25 cellular contexts compared by ENCODE assay signal in the genomic region with DNA sequence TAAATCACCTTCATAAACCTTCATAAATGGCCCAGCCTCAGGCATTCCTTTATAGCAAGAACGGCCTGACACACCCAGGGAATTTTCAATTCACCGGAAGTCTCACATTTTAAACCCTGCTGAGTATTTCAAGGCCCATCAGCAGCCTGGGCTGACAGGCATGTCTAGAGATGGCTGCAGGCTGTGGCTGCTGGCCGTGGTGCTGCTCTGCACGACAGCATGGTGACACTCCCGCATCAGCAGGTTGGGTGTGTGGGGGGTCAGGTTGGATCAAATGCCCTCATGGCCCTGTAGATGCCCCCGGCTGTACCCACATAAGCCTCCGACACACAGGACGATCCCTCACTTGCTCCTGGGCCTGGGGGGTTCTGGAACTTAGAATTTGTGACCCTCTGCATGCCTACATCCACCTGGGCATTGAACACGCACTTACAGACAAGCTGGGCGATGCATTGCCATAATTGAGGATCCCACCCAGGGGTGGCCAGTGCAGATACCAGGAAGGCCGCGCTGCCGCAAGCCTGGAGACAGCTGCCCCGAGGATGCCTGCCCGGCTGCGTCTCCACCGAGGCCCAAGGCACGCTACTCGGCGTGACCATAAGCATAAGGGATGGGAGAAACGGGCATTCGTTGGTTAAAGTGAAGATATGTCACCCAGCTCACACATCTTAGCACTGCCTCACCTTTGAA.
"Had no signal": no experiment of that assay in that cellular context is flagged by ENCODE, and none has a peak within 500 bp of the region (broad histone marks: within the 10 kb centered on the region; RNA-seq: fewer than 3 reads in every experiment).

No MANE protein-coding gene starts in this region.

- ATAC-seq: activated naive CD4-positive, alpha-beta T cell treated with anti-CD3 and anti-CD28 coated beads, Interleukin-2, amount 50 U/mL, for 72 hours; activated T-helper 17 cell treated with anti-CD3 and anti-CD28 coated beads, Interleukin-2, amount 50 U/mL, for 72 hours; esophagus mucosa; gastrocnemius medialis; left lobe of liver; naive thymus-derived CD4-positive, alpha-beta T cell had no signal

- H3K27me3 ChIP-seq: brain microvascular endothelial cell, gastrocnemius medialis, thyroid gland had no signal

- H3K4me1 ChIP-seq: gastrocnemius medialis, lower lobe of right lung, prostate gland had no signal

- H3K4me3 ChIP-seq: gastrocnemius medialis, lower lobe of right lung, prostate gland, thyroid gland had no signal

- H3K36me3 ChIP-seq: brain microvascular endothelial cell, gastrocnemius medialis, lower lobe of right lung, prostate gland, thyroid gland had no signal

- DNase-seq: activated CD4-positive, CD25-positive, alpha-beta regulatory T cell treated with anti-CD3 and anti-CD28 coated beads, Interleukin-2, amount 50 U/mL, for 72 hours; activated CD8-positive, alpha-beta memory T cell treated with anti-CD3 and anti-CD28 coated beads for 24 hours; activated CD8-positive, alpha-beta memory T cell treated with anti-CD3 and anti-CD28 coated beads, Interleukin-2, amount 50 U/mL, for 4 hours; activated T-cell treated with anti-CD3 and anti-CD28 coated beads, Interleukin-2, amount 50 U/mL, for 24 hours; aorta; brain microvascular endothelial cell; central memory CD4-positive, alpha-beta T cell; effector memory CD4-positive, alpha-beta T cell; gastrocnemius medialis; hypothalamus; kidney; lower lobe of right lung; naive thymus-derived CD4-positive, alpha-beta T cell; stimulated activated CD4-positive, alpha-beta T cell treated with anti-CD3 and anti-CD28 coated beads, Interleukin-12 subunit alpha, Interleukin-12 subunit beta, amount 100 ng/mL, for 4 hours; stimulated activated CD4-positive, alpha-beta T cell treated with anti-CD3 and anti-CD28 coated beads, Interleukin-4, amount 100 ng/mL, for 4 hours; substantia nigra; SW 1271; T-helper 2 cell; thyroid gland had no signal

- H3K27ac ChIP-seq: brain microvascular endothelial cell, gastrocnemius medialis, lower lobe of right lung, prostate gland, thyroid gland, VCaP had no signal

- H3K9me3 ChIP-seq: gastrocnemius medialis, lower lobe of right lung, prostate gland, thyroid gland had no signal
